ENCODE assay signal across 8 cellular contexts in the genomic region with DNA sequence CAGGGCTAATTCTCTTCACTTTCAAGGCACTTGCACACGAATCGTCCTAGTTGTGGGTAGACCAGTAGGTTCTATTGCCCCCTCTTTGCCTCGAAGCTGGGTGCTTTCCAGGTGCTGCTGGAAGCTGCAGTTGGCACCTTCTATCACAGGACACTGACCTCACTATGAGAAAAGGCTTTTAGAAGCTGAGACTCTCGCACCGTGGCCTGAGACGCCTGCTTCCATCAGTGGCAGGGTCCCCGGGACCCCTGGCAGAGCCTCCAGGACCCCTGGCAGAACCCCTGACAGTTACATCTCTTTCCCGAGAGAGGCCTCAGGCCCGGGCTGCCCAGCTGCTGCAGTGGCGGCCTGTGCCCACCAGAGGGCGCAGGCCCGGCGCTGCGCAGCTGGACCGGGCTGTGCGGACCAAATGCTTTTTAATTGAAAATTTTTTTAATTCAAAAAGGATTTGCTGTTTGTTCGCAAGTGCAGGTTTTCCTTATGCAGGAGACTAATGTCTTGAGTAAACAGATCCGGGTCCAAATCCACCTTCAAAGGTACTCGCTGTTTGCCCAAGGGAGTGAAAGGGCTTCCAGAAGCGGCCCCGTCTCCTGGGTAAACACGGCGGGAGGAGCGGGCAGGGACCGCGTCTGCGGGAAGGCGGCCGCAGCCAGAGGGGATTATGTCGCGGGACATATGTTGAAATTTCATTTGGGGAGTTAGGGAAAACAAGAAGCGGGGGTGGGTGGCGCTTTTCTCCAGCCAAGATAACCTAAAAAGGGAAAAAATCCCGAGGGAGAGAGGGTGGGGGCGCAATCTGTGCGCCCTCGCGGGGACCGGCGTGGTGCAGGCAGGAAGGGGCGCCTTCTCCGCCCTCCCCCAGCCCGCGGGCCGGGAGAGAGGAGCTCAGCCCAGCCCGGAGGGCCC.
DNase-seq lines count a peak whose midpoint lies in the region; TF ChIP-seq lines count a peak whose summit lies in the region.

No MANE protein-coding gene starts in this region.

- peaks cover 9% of the 10 kb centered on the region for H3K4me1 Mint-ChIP-seq in type B pancreatic cell (ENCODE audit: unreplicated experiment)

- no peak overlapping the region for H3K27ac Mint-ChIP-seq in type B pancreatic cell

- H3K36me3 Mint-ChIP-seq in type B pancreatic cell = no peaks in the 10 kb centered on the region

- peak overlapping the region; percentile 86 for H3K4me3 Mint-ChIP-seq in type B pancreatic cell

- no peak for TF ChIP-seq POLR2A in erythroblast (IDR thresholded peaks at IDR 0.05; ENCODE audit: low read length)

- H3K27me3 Mint-ChIP-seq in type B pancreatic cell = peaks cover 15% of the 10 kb centered on the region

- TF ChIP-seq CTCF in type B pancreatic cell (conservative IDR thresholded peaks at IDR 0.05) = peak; percentile 100

- H3K9me3 Mint-ChIP-seq in type B pancreatic cell = no peaks in the 10 kb centered on the region

- DNase-seq in stimulated activated CD4-positive, alpha-beta T cell treated with anti-CD3 and anti-CD28 coated beads, Interleukin-12 subunit alpha, Interleukin-12 subunit beta, amount 100 ng/mL, for 4 hours = peak; percentile 45
- no peak for DNase-seq in stimulated activated CD4-positive, alpha-beta T cell treated with anti-CD3 and anti-CD28 coated beads, Interleukin-1b, Interleukin-23, amount 100 ng/mL, for 48 hours
- DNase-seq in NCI-H345 (lab: John Stamatoyannopoulos, UW) (peak; percentile 58), erythroblast (lab: John Stamatoyannopoulos, UW) (peak; percentile 20 to 58), myocyte (ENCODE audit: low read depth) (peak; percentile 50), type B pancreatic cell (ENCODE audit: extremely low spot score, unreplicated experiment) (no peak), dedifferentiated amniotic fluid mesenchymal stem cell (ENCODE audit: extremely low spot score) (no peak)
- peak; percentile 85 for DNase-seq in activated CD8-positive, alpha-beta memory T cell treated with anti-CD3 and anti-CD28 coated beads, Interleukin-2, amount 50 U/mL, for 48 hours

Comparison
In these comparisons a context has a peak if more than half of its experiments do, and no peak if none do; other contexts are left out.
1. DNase-seq: peak in stimulated activated CD4-positive, alpha-beta T cell treated with anti-CD3 and anti-CD28 coated beads, Interleukin-12 subunit alpha, Interleukin-12 subunit beta, amount 100 ng/mL, for 4 hours (single experiment), NCI-H345 (single experiment), activated CD8-positive, alpha-beta memory T cell treated with anti-CD3 and anti-CD28 coated beads, Interleukin-2, amount 50 U/mL, for 48 hours (single experiment), erythroblast (2 of 2) and myocyte (single experiment); none in stimulated activated CD4-positive, alpha-beta T cell treated with anti-CD3 and anti-CD28 coated beads, Interleukin-1b, Interleukin-23, amount 100 ng/mL, for 48 hours (single experiment), type B pancreatic cell (single experiment) and dedifferentiated amniotic fluid mesenchymal stem cell (single experiment).